ENCODE assay signal across 1 cellular context in genomic region chr4:3330682-3331081, GRCh38.
TF ChIP-seq lines count a peak whose summit lies in the region.

No MANE protein-coding gene starts in this region.

TF ChIP-seq in GM12878, 131 proteins besides CTCF, POLR2A, EP300 and RAD21:
- no peak for TF ChIP-seq E2F8 (IDR thresholded peaks at IDR 0.05; ENCODE audit: low read depth, partially characterized antibody)
- TF ChIP-seq SPI1 (IDR thresholded peaks at IDR 0.05; ENCODE audit: borderline replicate concordance, insufficient read depth, low read depth, low read length): peak; percentile 44; the same call in 1 of the 2 replicates
- TF ChIP-seq RUNX3 (IDR thresholded peaks at IDR 0.05; ENCODE audit: low read length): no peak
- TF ChIP-seq CEBPZ (IDR thresholded peaks at IDR 0.05; ENCODE audit: low read depth, low read length): no peak
TF ChIP-seq in GM12878: peak in this region for 1.
